ENCODE assay signal across 9 cellular contexts in the genomic region with DNA sequence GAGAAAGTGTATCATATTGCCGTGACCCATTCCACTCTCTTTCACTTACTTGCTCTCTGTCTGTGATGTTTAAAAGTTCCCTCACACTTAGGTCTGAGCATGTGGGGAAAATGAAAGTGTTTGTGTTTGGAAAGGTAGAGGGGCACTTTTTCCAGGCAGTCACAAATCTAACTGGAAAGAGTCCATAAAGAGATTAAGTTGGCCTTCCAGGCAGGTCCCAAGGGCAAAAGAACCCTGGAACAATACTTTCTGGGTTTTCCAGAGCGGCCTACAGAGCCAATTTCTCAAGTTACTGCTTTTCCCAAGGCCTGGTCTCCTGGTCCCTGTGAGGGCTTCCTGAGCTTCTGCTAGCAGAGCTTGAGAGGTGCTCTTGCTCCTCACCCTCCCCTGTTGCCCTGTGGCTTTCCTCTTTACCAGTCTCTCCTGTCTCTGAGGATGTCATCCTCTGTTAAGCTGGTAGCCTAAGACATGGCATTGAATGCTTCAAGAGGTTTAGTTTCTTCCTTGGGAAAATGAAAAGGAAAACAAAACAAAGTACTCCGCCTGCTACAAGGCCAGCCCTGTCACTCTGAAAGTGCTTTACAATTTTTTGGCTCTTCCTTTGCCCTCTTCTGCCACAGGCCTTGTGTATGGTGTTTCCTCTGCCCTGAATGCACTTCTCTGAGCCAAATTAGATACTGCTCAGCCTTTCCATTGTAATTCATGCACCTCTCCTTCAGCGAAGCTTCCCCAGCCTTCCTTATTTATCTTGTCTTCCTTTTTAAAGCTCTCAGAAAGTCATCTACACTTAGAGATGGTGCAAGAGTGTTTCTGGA. TPM values are rescaled to one million over a fixed set of nuclear protein-coding genes. Genes with fewer than 3 reads are reported as not detected.
A peak's percentile ranks its signal among the peaks of the same experiment; 100 is the strongest.
DNase-seq lines count a peak whose midpoint lies in the region; ATAC-seq and TF ChIP-seq lines count a peak whose summit lies in the region.
"Had no signal": no experiment of that assay in that cellular context is flagged by ENCODE, and none has a peak within 500 bp of the region (broad histone marks: within the 10 kb centered on the region; RNA-seq: fewer than 3 reads in every experiment).

No MANE protein-coding gene starts in this region.

- no peaks in the 10 kb centered on the region for H3K27me3 Mint-ChIP-seq in Caco-2 (ENCODE audit: insufficient read depth, unreplicated experiment)

- POLR2A ChIA-PET in Caco-2 (lab: Charles Lee), result interaction anchor here (1.2 kb wide), 1 partner anchor 19 kb away, joined by 6 read pairs; no protein-coding TSS in a partner anchor

- ATAC-seq in GM18505 (IDR thresholded peaks at IDR 0.05; ENCODE audit: unreplicated experiment) (no peak), GM18520 (IDR thresholded peaks at IDR 0.05; ENCODE audit: unreplicated experiment) (no peak)

- peaks cover 5% of the 10 kb centered on the region; the same call in 1 of the 2 replicates for H3K4me1 ChIP-seq in Caco-2
- peaks cover 2 to 4% of the 10 kb centered on the region in 2 donors for H3K4me1 ChIP-seq in esophagus (ENCODE audit: control insufficient read depth in 2 of 2, insufficient read depth in 2 of 2, low read length in 1 of 2)
- no peaks in the 10 kb centered on the region for H3K4me1 ChIP-seq in prostate gland (replicated peaks)

- H3K4me3 Mint-ChIP-seq in Caco-2 (ENCODE audit: unreplicated experiment), result no peak overlapping the region

- H3K4me3 ChIP-seq in Caco-2 (ENCODE audit: low read depth, low read length), result no peak overlapping the region
- no peak overlapping the region for H3K4me3 ChIP-seq in esophagus (ENCODE audit: low read depth in 1 of 2, low read length in 2 of 2)
- H3K4me3 ChIP-seq in prostate gland, result no peak overlapping the region

- peaks cover 24% of the 10 kb centered on the region for H3K4me1 Mint-ChIP-seq in Caco-2 (ENCODE audit: low read depth, unreplicated experiment)

- H3K27ac ChIP-seq in KOPT-K1 (ENCODE audit: low read depth, low read length, poor library complexity, severe bottlenecking), result peak overlapping the region; percentile 33
- peak overlapping the region; percentile 67 to 76 for H3K27ac ChIP-seq in esophagus (ENCODE audit: low read depth in 2 of 2, low read length in 1 of 2)
- H3K27ac ChIP-seq in prostate gland, result peak overlapping the region; percentile 49

- no peaks in the 10 kb centered on the region for H3K9me3 Mint-ChIP-seq in Caco-2 (ENCODE audit: unreplicated experiment)

- intact Hi-C loops in Caco-2 (cut with micrococcal nuclease; ENCODE audit: unreplicated experiment) (no loop called here), prostate gland (cut with DNase I) (no loop called here)

- CTCF ChIA-PET in Caco-2 (lab: Charles Lee), result interaction anchor here (0.8 kb wide), 1 partner anchor 724 kb away, joined by 3 read pairs; no protein-coding TSS in a partner anchor

- TF ChIP-seq CTCF in Caco-2 (IDR thresholded peaks at IDR 0.05; ENCODE audit: insufficient read depth in 1 of 2, low read depth in 1 of 2, low read length in 1 of 2, severe bottlenecking in 1 of 2, unreplicated experiment in 1 of 2) (no peak), prostate gland (IDR thresholded peaks at IDR 0.05) (no peak), GM10266 (IDR thresholded peaks at IDR 0.05; ENCODE audit: control insufficient read depth, insufficient read depth, low read depth, missing control alignments) (no peak)

- H3K27ac Mint-ChIP-seq in Caco-2 (ENCODE audit: unreplicated experiment), result peak overlapping the region; percentile 78

- H3K27me3 ChIP-seq in Caco-2 (replicated peaks; ENCODE audit: control insufficient read depth, insufficient read depth, low read length) (no peaks in the 10 kb centered on the region), esophagus (ENCODE audit: control insufficient read depth in 1 of 2, insufficient read depth in 2 of 2, low read length in 2 of 2) (no peaks in the 10 kb centered on the region), prostate gland (replicated peaks; ENCODE audit: insufficient read depth) (no peaks in the 10 kb centered on the region)

- 44 to 50% methylated on average over 4 of the region's 4 CpGs for WGBS in esophagus, 2 donors
- 70% methylated on average over 4 of the region's 4 CpGs for WGBS in prostate gland

- H3K9me3 ChIP-seq in Caco-2 (no peaks in the 10 kb centered on the region), KOPT-K1 (ENCODE audit: insufficient read depth, low read length, poor library complexity, severe bottlenecking) (no peaks in the 10 kb centered on the region), esophagus (ENCODE audit: control insufficient read depth in 2 of 2, insufficient read depth in 1 of 2, low read depth in 1 of 2, low read length in 1 of 2) (no peaks in the 10 kb centered on the region), prostate gland (no peaks in the 10 kb centered on the region)

- H3K36me3 Mint-ChIP-seq in Caco-2 (ENCODE audit: insufficient read depth, unreplicated experiment), result peaks cover 22% of the 10 kb centered on the region

- no peak for TF ChIP-seq POLR2A in prostate gland (IDR thresholded peaks at IDR 0.05)
- TF ChIP-seq POLR2A in GM18505 (IDR thresholded peaks at IDR 0.05; ENCODE audit: borderline replicate concordance, extremely low read depth, insufficient read depth, insufficient read length), result no peak

- H3K36me3 ChIP-seq in Caco-2 (ENCODE audit: control insufficient read depth, insufficient read depth, low read length) (no peaks in the 10 kb centered on the region), KOPT-K1 (ENCODE audit: insufficient read depth, low read length) (no peaks in the 10 kb centered on the region), esophagus (ENCODE audit: control insufficient read depth in 2 of 2, insufficient read depth in 2 of 2, low read length in 1 of 2) (no peaks in the 10 kb centered on the region), prostate gland (no peaks in the 10 kb centered on the region)

- no peak for DNase-seq in Caco-2
- no peak for DNase-seq in prostate gland (ENCODE audit: low spot score)
- DNase-seq in GM10266 (ENCODE audit: extremely low spot score), result no peak
- DNase-seq in GM19240 (ENCODE audit: insufficient read length, low spot score), result no peak
- DNase-seq: NCI-H1436 treated with DMSO at 0.1 percent for 48 hours had no signal

- no TSS peak for BruUV-seq in Caco-2 (replicated peaks; lab: Mats Ljungman, UMichigan)

RNA-seq across cellular contexts. Expression of gene TES, which starts 20.1 kb away (rescaled TPM):
- total RNA-seq in Caco-2 (2022), result 190 and 207 TPM in 2 replicates
- polyA plus RNA-seq in esophagus, result 10 to 100 TPM; 22.8 to 50.5 TPM
- 10 to 100 TPM; 46.6 to 96.6 TPM for total RNA-seq in prostate gland
